24 cellular contexts compared by ENCODE assay signal in the genomic region with DNA sequence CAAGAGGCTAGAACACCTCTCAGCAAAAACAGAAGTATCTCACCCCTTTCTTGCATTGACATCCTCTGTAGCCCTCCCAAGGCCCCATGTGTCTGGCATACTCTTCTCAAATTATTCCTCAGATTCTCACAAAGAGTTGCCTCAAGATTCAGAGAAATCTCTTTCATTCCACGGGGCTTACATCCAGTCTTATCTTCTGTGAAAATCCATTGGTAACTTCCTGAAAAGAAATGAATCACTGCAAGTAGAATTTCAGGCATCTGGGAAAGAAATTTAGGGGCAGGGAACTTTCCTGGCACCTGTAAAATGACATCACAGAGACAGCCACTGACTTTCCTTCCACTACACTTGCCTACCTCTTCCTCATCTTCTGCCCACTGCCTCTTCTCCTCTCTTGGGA.
"Had no signal": no experiment of that assay in that cellular context is flagged by ENCODE, and none has a peak within 500 bp of the region (broad histone marks: within the 10 kb centered on the region; RNA-seq: fewer than 3 reads in every experiment).

No MANE protein-coding gene starts in this region.

- H3K27ac ChIP-seq: SK-N-MC, WERI-Rb-1 had no signal

- DNase-seq: activated CD4-positive, alpha-beta memory T cell treated with anti-CD3 and anti-CD28 coated beads, Interleukin-2, amount 10 ng/mL, durations not matched to agents 7 days and 5 days; activated CD4-positive, alpha-beta T cell treated with anti-CD3 and anti-CD28 coated beads for 36 hours; activated CD4-positive, alpha-beta T cell treated with anti-CD3 and anti-CD28 coated beads, Interleukin-2, amount 50 U/mL, for 1 hour; activated gamma-delta T cell; activated naive CD4-positive, alpha-beta T cell treated with anti-CD3 and anti-CD28 coated beads for 36 hours; activated T-cell treated with anti-CD3 and anti-CD28 coated beads for 4 hours; activated T-cell treated with anti-CD3 and anti-CD28 coated beads, Interleukin-2, amount 50 U/mL, for 48 hours; amygdala; cerebellar nuclear complex; NCI-H1048; NCI-H1930; NCI-H2171; NCI-H2227 treated with DMSO at 0.1 percent for 48 hours; NCI-H526 treated with DMSO at 0.1 percent for 48 hours; NCI-H82; NK-92 treated with Interleukin-12 subunit alpha and Interleukin-12 subunit beta, amount 100 ng/mL, for 24 hours; OCI-M1; RPMI8226; T-helper 1 cell; WERI-Rb-1 had no signal

- ATAC-seq: activated CD4-positive, alpha-beta T cell treated with anti-CD3 and anti-CD28 coated beads for 36 hours; activated T-helper 17 cell treated with anti-CD3 and anti-CD28 coated beads, Interleukin-2, amount 50 U/mL, for 72 hours; Panc1; Right ventricle myocardium inferior had no signal

- H3K4me3 ChIP-seq: SK-N-MC had no signal
